1 cellular context compared by ENCODE assay signal in genomic region chr16:52499061-52499460, GRCh38.
TF ChIP-seq lines count a peak whose summit lies in the region.

No MANE protein-coding gene starts in this region.

TF ChIP-seq in H1, 55 proteins besides CTCF, POLR2A, EP300 and RAD21:
- no peak for TF ChIP-seq CBX5 (IDR thresholded peaks at IDR 0.05; ENCODE audit: low read depth, low read length)
- no peak for TF ChIP-seq HDAC2 (IDR thresholded peaks at IDR 0.05; ENCODE audit: borderline replicate concordance in 1 of 2, low read depth in 2 of 2, low read length in 2 of 2)
- TF ChIP-seq CEBPB (IDR thresholded peaks at IDR 0.05; ENCODE audit: low read depth, low read length): no peak
- TF ChIP-seq RFX5 (IDR thresholded peaks at IDR 0.05; ENCODE audit: borderline replicate concordance, low read depth, low read length): no peak
- TF ChIP-seq JUN (IDR thresholded peaks at IDR 0.05; ENCODE audit: low read depth, low read length): no peak
- TF ChIP-seq SRF (IDR thresholded peaks at IDR 0.05; ENCODE audit: low read depth, low read length): no peak
- TF ChIP-seq YY1 (IDR thresholded peaks at IDR 0.05; ENCODE audit: low read depth, low read length): no peak
- TF ChIP-seq CHD7 (IDR thresholded peaks at IDR 0.05; ENCODE audit: insufficient replicate concordance, low read length): no peak
TF ChIP-seq in H1: peak in this region for 0.
